In genomic region chr20:6855806-6856205, GRCh38 we compare ENCODE assay signal across 15 cellular contexts.
A peak's percentile ranks its signal among the peaks of the same experiment; 100 is the strongest.
DNase-seq lines count a peak whose midpoint lies in the region; TF ChIP-seq lines count a peak whose summit lies in the region.
"Had no signal": no experiment of that assay in that cellular context is flagged by ENCODE, and none has a peak within 500 bp of the region (broad histone marks: within the 10 kb centered on the region; RNA-seq: fewer than 3 reads in every experiment).

No MANE protein-coding gene starts in this region.

- no peak overlapping the region for H3K4me3 ChIP-seq in HEK293 (ENCODE audit: low read depth, low read length)
- H3K4me3 ChIP-seq: A549, K562 had no signal

- DNase-seq in MV-4-11 (lab: John Stamatoyannopoulos, UW) = peak; percentile 10
- DNase-seq in NOMO-1 treated with dmso at 0.1 percent for 144 hours (lab: John Stamatoyannopoulos, UW; ENCODE audit: unreplicated experiment) = peak; percentile 12
- peak; percentile 44 for DNase-seq in left kidney (ENCODE audit: low read depth, low spot score)
- DNase-seq in activated T-cell treated with anti-CD3 and anti-CD28 coated beads, Interleukin-2, amount 50 U/mL, for 48 hours = no peak
- no peak for DNase-seq in DMS53 (lab: John Stamatoyannopoulos, UW)
- DNase-seq in erythroblast (lab: John Stamatoyannopoulos, UW) = no peak
- DNase-seq: GDM1, MM.1S, NCI-H1417, NCI-H1694 treated with DMSO at 0.1 percent for 48 hours, SIG-M5, T-helper 9 cell had no signal

- POLR2A ChIA-PET in HEK293 (lab: Yijun Ruan, JAX) = no interaction called here

- no peaks in the 10 kb centered on the region for H3K9me3 ChIP-seq in HEK293 (ENCODE audit: control insufficient read depth, insufficient read depth, low read depth, low read length)

- no peak for TF ChIP-seq POLR2A in erythroblast (IDR thresholded peaks at IDR 0.05; ENCODE audit: low read length)

- CTCF ChIA-PET in HEK293 (lab: Yijun Ruan, JAX) = no interaction called here

- H3K4me1 ChIP-seq in HEK293 (ENCODE audit: control insufficient read depth, insufficient read depth, low read length) = no peaks in the 10 kb centered on the region
- H3K4me1 ChIP-seq: A549 had no signal

- H3K27ac ChIP-seq in HEK293 (ENCODE audit: extremely low read depth, low read depth, low read length) = no peak overlapping the region
- H3K27ac ChIP-seq: A549 had no signal

- no peak for TF ChIP-seq CTCF in HEK293 (tag by site-specific recombination; IDR thresholded peaks at IDR 0.05)

- H3K36me3 ChIP-seq in HEK293 (ENCODE audit: control insufficient read depth in 2 of 2, insufficient read depth in 1 of 2, low read length in 2 of 2) = no peaks in the 10 kb centered on the region

TF ChIP-seq in HEK293, 187 proteins besides CTCF, POLR2A, EP300 and RAD21:
- TF ChIP-seq TRIM28 (IDR thresholded peaks at IDR 0.05; ENCODE audit: borderline replicate concordance, low read length) = 0 out of 2 replicates have a peak, but pooled peaks have one; percentile 18
- TF ChIP-seq ZBTB11 (tag by site-specific recombination; conservative IDR thresholded peaks at IDR 0.05; ENCODE audit: low read depth) = no peak
TF ChIP-seq in HEK293: peak in this region for 1.

Comparison
In these comparisons a context has a peak if more than half of its experiments do, and no peak if none do; other contexts are left out.
1. DNase-seq: peak in MV-4-11 (single experiment), NOMO-1 treated with dmso at 0.1 percent for 144 hours (single experiment) and left kidney (single experiment); none in activated T-cell treated with anti-CD3 and anti-CD28 coated beads, Interleukin-2, amount 50 U/mL, for 48 hours (0 of 2), DMS53 (single experiment) and erythroblast (0 of 2).